Comparison of ENCODE assay signal across 1 cellular context in the genomic region with DNA sequence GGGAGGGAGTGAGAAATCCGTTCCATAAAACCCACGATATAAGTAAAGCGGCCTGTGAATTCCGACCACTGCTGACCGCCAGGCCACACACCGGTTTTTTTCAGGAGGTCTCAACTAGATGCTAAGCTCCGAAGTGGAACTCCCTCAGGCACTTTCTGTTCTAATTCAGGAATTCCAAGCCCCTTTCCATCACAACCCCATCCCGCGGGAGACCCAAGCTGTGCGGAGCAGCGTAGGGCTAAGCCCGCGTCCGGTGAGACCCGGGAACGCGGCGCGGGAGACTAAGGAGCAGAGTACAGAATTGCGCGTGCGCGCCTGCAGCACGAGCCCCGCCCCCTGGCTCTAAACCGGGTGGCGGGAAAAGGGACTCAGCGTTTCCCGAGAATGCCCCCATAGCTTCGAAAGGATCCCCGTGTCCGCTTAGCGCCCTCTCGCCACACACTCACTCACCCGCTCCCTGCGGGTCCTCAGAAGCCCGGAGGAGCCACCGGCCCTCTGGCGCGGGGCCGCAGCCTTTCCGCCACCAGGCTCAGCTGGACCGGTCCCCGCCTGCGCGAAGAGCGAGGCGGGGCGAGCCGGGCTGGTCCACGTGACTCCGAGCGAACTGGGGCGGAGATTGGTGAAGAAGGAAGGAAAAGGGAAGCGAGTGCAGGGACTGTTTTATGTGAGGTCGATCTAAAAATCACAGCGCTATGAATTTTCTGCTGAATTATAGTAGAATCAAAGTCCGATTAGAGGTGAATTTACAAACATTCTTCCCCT.
A peak's percentile ranks its signal among the peaks of the same experiment; 100 is the strongest.
TF ChIP-seq lines count a peak whose summit lies in the region.

A gene with protein sequence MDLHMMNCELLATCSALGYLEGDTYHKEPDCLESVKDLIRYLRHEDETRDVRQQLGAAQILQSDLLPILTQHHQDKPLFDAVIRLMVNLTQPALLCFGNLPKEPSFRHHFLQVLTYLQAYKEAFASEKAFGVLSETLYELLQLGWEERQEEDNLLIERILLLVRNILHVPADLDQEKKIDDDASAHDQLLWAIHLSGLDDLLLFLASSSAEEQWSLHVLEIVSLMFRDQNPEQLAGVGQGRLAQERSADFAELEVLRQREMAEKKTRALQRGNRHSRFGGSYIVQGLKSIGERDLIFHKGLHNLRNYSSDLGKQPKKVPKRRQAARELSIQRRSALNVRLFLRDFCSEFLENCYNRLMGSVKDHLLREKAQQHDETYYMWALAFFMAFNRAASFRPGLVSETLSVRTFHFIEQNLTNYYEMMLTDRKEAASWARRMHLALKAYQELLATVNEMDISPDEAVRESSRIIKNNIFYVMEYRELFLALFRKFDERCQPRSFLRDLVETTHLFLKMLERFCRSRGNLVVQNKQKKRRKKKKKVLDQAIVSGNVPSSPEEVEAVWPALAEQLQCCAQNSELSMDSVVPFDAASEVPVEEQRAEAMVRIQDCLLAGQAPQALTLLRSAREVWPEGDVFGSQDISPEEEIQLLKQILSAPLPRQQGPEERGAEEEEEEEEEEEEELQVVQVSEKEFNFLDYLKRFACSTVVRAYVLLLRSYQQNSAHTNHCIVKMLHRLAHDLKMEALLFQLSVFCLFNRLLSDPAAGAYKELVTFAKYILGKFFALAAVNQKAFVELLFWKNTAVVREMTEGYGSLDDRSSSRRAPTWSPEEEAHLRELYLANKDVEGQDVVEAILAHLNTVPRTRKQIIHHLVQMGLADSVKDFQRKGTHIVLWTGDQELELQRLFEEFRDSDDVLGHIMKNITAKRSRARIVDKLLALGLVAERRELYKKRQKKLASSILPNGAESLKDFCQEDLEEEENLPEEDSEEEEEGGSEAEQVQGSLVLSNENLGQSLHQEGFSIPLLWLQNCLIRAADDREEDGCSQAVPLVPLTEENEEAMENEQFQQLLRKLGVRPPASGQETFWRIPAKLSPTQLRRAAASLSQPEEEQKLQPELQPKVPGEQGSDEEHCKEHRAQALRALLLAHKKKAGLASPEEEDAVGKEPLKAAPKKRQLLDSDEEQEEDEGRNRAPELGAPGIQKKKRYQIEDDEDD (minus strand): TSS at position 567 of the 762 bp plus-strand sequence. CDS start 15,256 bp downstream, outside the sequence.

TF ChIP-seq in Ishikawa, 13 proteins besides CTCF, POLR2A, EP300 and RAD21 (continued from another document):
- TF ChIP-seq, protein P1, sequence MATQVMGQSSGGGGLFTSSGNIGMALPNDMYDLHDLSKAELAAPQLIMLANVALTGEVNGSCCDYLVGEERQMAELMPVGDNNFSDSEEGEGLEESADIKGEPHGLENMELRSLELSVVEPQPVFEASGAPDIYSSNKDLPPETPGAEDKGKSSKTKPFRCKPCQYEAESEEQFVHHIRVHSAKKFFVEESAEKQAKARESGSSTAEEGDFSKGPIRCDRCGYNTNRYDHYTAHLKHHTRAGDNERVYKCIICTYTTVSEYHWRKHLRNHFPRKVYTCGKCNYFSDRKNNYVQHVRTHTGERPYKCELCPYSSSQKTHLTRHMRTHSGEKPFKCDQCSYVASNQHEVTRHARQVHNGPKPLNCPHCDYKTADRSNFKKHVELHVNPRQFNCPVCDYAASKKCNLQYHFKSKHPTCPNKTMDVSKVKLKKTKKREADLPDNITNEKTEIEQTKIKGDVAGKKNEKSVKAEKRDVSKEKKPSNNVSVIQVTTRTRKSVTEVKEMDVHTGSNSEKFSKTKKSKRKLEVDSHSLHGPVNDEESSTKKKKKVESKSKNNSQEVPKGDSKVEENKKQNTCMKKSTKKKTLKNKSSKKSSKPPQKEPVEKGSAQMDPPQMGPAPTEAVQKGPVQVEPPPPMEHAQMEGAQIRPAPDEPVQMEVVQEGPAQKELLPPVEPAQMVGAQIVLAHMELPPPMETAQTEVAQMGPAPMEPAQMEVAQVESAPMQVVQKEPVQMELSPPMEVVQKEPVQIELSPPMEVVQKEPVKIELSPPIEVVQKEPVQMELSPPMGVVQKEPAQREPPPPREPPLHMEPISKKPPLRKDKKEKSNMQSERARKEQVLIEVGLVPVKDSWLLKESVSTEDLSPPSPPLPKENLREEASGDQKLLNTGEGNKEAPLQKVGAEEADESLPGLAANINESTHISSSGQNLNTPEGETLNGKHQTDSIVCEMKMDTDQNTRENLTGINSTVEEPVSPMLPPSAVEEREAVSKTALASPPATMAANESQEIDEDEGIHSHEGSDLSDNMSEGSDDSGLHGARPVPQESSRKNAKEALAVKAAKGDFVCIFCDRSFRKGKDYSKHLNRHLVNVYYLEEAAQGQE (IDR thresholded peaks at IDR 0.05; ENCODE audit: low read depth) = no peak
- TF ChIP-seq NFIC (IDR thresholded peaks at IDR 0.05) (no peak), YY1 (IDR thresholded peaks at IDR 0.05; ENCODE audit: low read depth) (no peak; the same call in 1 of the 2 replicates), EGR1 (IDR thresholded peaks at IDR 0.05) (no peak), TAF1 (IDR thresholded peaks at IDR 0.05; ENCODE audit: low read depth) (peak; percentile 94)
- TF ChIP-seq, protein P2, sequence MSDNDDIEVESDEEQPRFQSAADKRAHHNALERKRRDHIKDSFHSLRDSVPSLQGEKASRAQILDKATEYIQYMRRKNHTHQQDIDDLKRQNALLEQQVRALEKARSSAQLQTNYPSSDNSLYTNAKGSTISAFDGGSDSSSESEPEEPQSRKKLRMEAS (IDR thresholded peaks at IDR 0.05) = peak; percentile 96
TF ChIP-seq in Ishikawa: peak in this region for 6.
